In the genomic region with DNA sequence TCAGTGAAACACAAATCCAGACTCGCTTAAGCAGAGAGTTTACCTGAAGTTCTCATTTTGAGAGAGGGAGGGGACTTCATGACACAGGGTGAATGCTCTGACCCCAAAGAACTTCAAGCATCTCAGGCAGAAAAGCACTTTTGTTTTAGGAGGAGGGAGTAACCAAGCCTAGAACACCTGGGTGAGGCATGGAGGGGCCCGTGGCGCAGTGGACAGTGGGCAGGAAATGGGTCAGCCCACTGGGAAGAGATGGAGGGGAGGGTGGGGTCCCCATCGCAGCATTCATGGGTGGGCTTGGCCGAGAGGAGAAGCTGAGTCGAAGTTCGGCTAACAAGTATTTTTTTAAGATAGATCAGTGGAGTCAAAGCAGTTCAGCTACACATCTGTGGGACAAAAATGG, we compare ENCODE assay signal across 20 cellular contexts.
"Had no signal": no experiment of that assay in that cellular context is flagged by ENCODE, and none has a peak within 500 bp of the region (broad histone marks: within the 10 kb centered on the region; RNA-seq: fewer than 3 reads in every experiment).

No MANE protein-coding gene starts in this region.

- H3K27ac Mint-ChIP-seq: dendritic cell treated with granulocyte-macrophage colony-stimulating factor and Interleukin-4, amounts not matched to agents 40 ng/mL and 50 ng/mL, for 4 days; memory B cell; mesothelial cell of epicardium; nephron progenitor cell; stimulated activated memory B cell treated with anti-CD40 and anti-IgM and Interleukin-4, amounts not matched to agents 10 μg/mL and 1 μg/mL and 100 μg/mL, for 72 hours; stimulated activated naive CD8-positive, alpha-beta T cell treated with anti-CD3 and anti-CD28 coated beads, Interleukin-15, Interleukin-2, amounts not matched to agents 100 ng/mL and 50 ng/mL, for 24 hours had no signal

- H3K27me3 ChIP-seq: hepatocyte, right atrium auricular region, transverse colon had no signal

- H3K4me3 Mint-ChIP-seq: central memory CD8-positive, alpha-beta T cell; dendritic cell treated with granulocyte-macrophage colony-stimulating factor and Interleukin-4, amounts not matched to agents 40 ng/mL and 50 ng/mL, for 4 days; memory B cell; mesothelial cell of epicardium; nephron progenitor cell; stimulated activated memory B cell treated with anti-CD40 and anti-IgM and Interleukin-4, amounts not matched to agents 10 μg/mL and 1 μg/mL and 100 μg/mL, for 72 hours; stimulated activated naive CD8-positive, alpha-beta T cell treated with anti-CD3 and anti-CD28 coated beads, Interleukin-15, Interleukin-2, amounts not matched to agents 100 ng/mL and 50 ng/mL, for 24 hours had no signal

- ATAC-seq: left cardiac atrium; lower lobe of right lung; stimulated activated memory B cell treated with anti-CD40 and anti-IgM and Interleukin-4, amounts not matched to agents 10 μg/mL and 1 μg/mL and 100 μg/mL, for 72 hours had no signal

- H3K27me3 Mint-ChIP-seq: central memory CD8-positive, alpha-beta T cell; dendritic cell treated with granulocyte-macrophage colony-stimulating factor and Interleukin-4, amounts not matched to agents 40 ng/mL and 50 ng/mL, for 4 days; memory B cell; stimulated activated naive CD8-positive, alpha-beta T cell treated with anti-CD3 and anti-CD28 coated beads, Interleukin-15, Interleukin-2, amounts not matched to agents 100 ng/mL and 50 ng/mL, for 24 hours had no signal

- H3K4me3 ChIP-seq: hepatocyte, left ventricle myocardium inferior, lower lobe of right lung, right atrium auricular region, transverse colon had no signal

- DNase-seq: foreskin melanocyte; head of caudate nucleus; kidney; left cardiac atrium; left ventricle myocardium inferior; lower lobe of right lung; nephron progenitor cell; posterior cingulate gyrus; small intestine; stimulated activated CD4-positive, alpha-beta T cell treated with anti-CD3 and anti-CD28 coated beads, Interleukin-12 subunit alpha, Interleukin-12 subunit beta, amount 100 ng/mL, for 4 hours; stimulated activated CD4-positive, alpha-beta T cell treated with anti-CD3 and anti-CD28 coated beads, Interleukin-2, amount 100 ng/mL, for 48 hours; transverse colon had no signal

- H3K27ac ChIP-seq: hepatocyte, left ventricle myocardium inferior, right atrium auricular region, transverse colon had no signal

- H3K9me3 ChIP-seq: left ventricle myocardium inferior, lower lobe of right lung, right atrium auricular region, transverse colon had no signal

- H3K9me3 Mint-ChIP-seq: central memory CD8-positive, alpha-beta T cell; dendritic cell treated with granulocyte-macrophage colony-stimulating factor and Interleukin-4, amounts not matched to agents 40 ng/mL and 50 ng/mL, for 4 days; memory B cell; mesothelial cell of epicardium; stimulated activated memory B cell treated with anti-CD40 and anti-IgM and Interleukin-4, amounts not matched to agents 10 μg/mL and 1 μg/mL and 100 μg/mL, for 72 hours; stimulated activated naive CD8-positive, alpha-beta T cell treated with anti-CD3 and anti-CD28 coated beads, Interleukin-15, Interleukin-2, amounts not matched to agents 100 ng/mL and 50 ng/mL, for 24 hours had no signal

- H3K36me3 ChIP-seq: left ventricle myocardium inferior, lower lobe of right lung, right atrium auricular region, transverse colon had no signal

- H3K4me1 ChIP-seq: left ventricle myocardium inferior, right atrium auricular region, transverse colon had no signal

- H3K36me3 Mint-ChIP-seq: memory B cell; mesothelial cell of epicardium; stimulated activated memory B cell treated with anti-CD40 and anti-IgM and Interleukin-4, amounts not matched to agents 10 μg/mL and 1 μg/mL and 100 μg/mL, for 72 hours had no signal

- H3K4me1 Mint-ChIP-seq: memory B cell; mesothelial cell of epicardium; nephron progenitor cell; stimulated activated memory B cell treated with anti-CD40 and anti-IgM and Interleukin-4, amounts not matched to agents 10 μg/mL and 1 μg/mL and 100 μg/mL, for 72 hours had no signal
